Comparison of ENCODE assay signal across 26 cellular contexts in the genomic region with DNA sequence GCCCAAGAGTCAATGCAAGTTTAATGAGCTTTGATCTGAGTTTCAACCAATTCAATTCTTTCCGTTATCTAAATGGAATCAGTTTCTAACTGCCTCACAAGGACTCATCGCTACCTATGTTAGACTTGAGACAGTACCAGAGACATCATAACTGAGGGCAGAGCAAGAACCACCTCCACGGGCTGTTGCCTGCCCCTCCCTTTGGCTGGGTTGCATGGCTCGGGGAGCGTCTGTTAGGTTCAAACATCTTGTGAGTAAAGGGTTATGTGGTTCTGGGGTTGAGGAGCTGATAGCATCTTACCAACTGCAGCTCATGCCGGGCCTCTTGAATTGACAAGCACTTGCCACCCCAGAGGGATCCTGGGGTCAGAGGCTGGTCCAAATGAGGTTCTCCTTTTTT.
DNase-seq lines count a peak whose midpoint lies in the region; ATAC-seq lines count a peak whose summit lies in the region.
"Had no signal": no experiment of that assay in that cellular context is flagged by ENCODE, and none has a peak within 500 bp of the region (broad histone marks: within the 10 kb centered on the region; RNA-seq: fewer than 3 reads in every experiment).

No MANE protein-coding gene starts in this region.

- no peaks in the 10 kb centered on the region for H3K9me3 ChIP-seq in KOPT-K1 (ENCODE audit: insufficient read depth, low read length, poor library complexity, severe bottlenecking)
- no peaks in the 10 kb centered on the region for H3K9me3 ChIP-seq in trophoblast cell (ENCODE audit: insufficient read depth, low read depth, low read length)
- H3K9me3 ChIP-seq: BLaER1 treated with 17β-estradiol and CSF1 and Interleukin-3, amounts not matched to agents 10 nM and 100 nM; mucosa of descending colon; ovary; tibial nerve had no signal

- no peaks in the 10 kb centered on the region for H3K27me3 Mint-ChIP-seq in activated naive CD4-positive, alpha-beta T cell treated with anti-CD3 and anti-CD28 coated beads, Interleukin-2, amount 10 ng/mL, durations not matched to agents 7 days and 5 days
- H3K27me3 Mint-ChIP-seq in activated T-cell treated with anti-CD3 and anti-CD28 coated beads, Interleukin-2, amount 50 U/mL, for 4 hours (ENCODE audit: low read depth) = peaks cover 6% of the 10 kb centered on the region

- no peaks in the 10 kb centered on the region for H3K36me3 ChIP-seq in KOPT-K1 (ENCODE audit: insufficient read depth, low read length)
- no peaks in the 10 kb centered on the region for H3K36me3 ChIP-seq in trophoblast cell (ENCODE audit: control insufficient read depth in 1 of 2, insufficient read depth in 2 of 2, low read length in 2 of 2)
- H3K36me3 ChIP-seq: BLaER1 treated with 17β-estradiol and CSF1 and Interleukin-3, amounts not matched to agents 10 nM and 100 nM; ovary; tibial nerve; WERI-Rb-1 had no signal

- peak; percentile 67 to 79 for ATAC-seq in activated T-cell treated with anti-CD3 and anti-CD28 coated beads, Interleukin-2, amount 50 U/mL, for 4 hours
- ATAC-seq in GM18868 (IDR thresholded peaks at IDR 0.05; ENCODE audit: unreplicated experiment) = no peak
- ATAC-seq: GM12878, mucosa of descending colon, natural killer cell had no signal

- H3K27ac ChIP-seq in KOPT-K1 (ENCODE audit: low read depth, low read length, poor library complexity, severe bottlenecking) (peak overlapping the region; percentile 60), trophoblast cell (ENCODE audit: low read depth, low read length) (no peak overlapping the region)
- H3K27ac ChIP-seq: BLaER1 treated with 17β-estradiol and CSF1 and Interleukin-3, amounts not matched to agents 10 nM and 100 nM; coronary artery; ovary; tibial nerve; WERI-Rb-1 had no signal

- H3K4ac ChIP-seq in trophoblast cell (ENCODE audit: low read depth, low read length) = no peak overlapping the region

- H3K18ac ChIP-seq in trophoblast cell (ENCODE audit: low read length) = peak overlapping the region; percentile 39

- no peak overlapping the region for H2BK120ac ChIP-seq in trophoblast cell (ENCODE audit: insufficient read depth, low read length, poor library complexity)

- peak overlapping the region; percentile 28 for H2BK12ac ChIP-seq in trophoblast cell (ENCODE audit: low read length)

- H2AK5ac ChIP-seq in trophoblast cell (ENCODE audit: low read length) = no peak overlapping the region

- H3K9ac ChIP-seq in trophoblast cell (ENCODE audit: low read length) = no peak overlapping the region
- H3K9ac ChIP-seq: BLaER1 treated with 17β-estradiol and CSF1 and Interleukin-3, amounts not matched to agents 10 nM and 100 nM had no signal

- no peak overlapping the region for H3K4me2 ChIP-seq in trophoblast cell (ENCODE audit: low read length)
- H3K4me2 ChIP-seq: BLaER1 treated with 17β-estradiol and CSF1 and Interleukin-3, amounts not matched to agents 10 nM and 100 nM had no signal

- no peak overlapping the region for H4K12ac ChIP-seq in trophoblast cell (ENCODE audit: low read depth, low read length)

- no peak overlapping the region for H3K23ac ChIP-seq in trophoblast cell (ENCODE audit: low read length)

- no peak overlapping the region for H3K27ac Mint-ChIP-seq in activated naive CD4-positive, alpha-beta T cell treated with anti-CD3 and anti-CD28 coated beads, Interleukin-2, amount 10 ng/mL, durations not matched to agents 7 days and 5 days
- H3K27ac Mint-ChIP-seq: activated T-helper 1 cell treated with anti-CD3 and anti-CD28 coated beads, Interleukin-12 subunit alpha, Interleukin-12 subunit beta, Interleukin-2, Interleukin-4 antibody, amounts not matched to agents 30 ng/mL and 10 ng/mL and 1 ng/mL, durations not matched to agents 14 hours and 24 hours and 36 hours; natural killer cell had no signal

- WGBS in trophoblast cell (ENCODE audit: extremely low coverage, insufficient coverage, insufficient read length) = no CpG with 5 or more reads among the region's 6 CpGs

- no peaks in the 10 kb centered on the region for H3K36me3 Mint-ChIP-seq in activated naive CD4-positive, alpha-beta T cell treated with anti-CD3 and anti-CD28 coated beads, Interleukin-2, amount 10 ng/mL, durations not matched to agents 7 days and 5 days
- H3K36me3 Mint-ChIP-seq in activated T-cell treated with anti-CD3 and anti-CD28 coated beads, Interleukin-2, amount 50 U/mL, for 4 hours (ENCODE audit: insufficient read depth) = no peaks in the 10 kb centered on the region
- H3K36me3 Mint-ChIP-seq: natural killer cell had no signal

- H2AFZ ChIP-seq in trophoblast cell (ENCODE audit: insufficient read depth, low read length, poor library complexity) = no peak overlapping the region

- no peak overlapping the region for H2BK5ac ChIP-seq in trophoblast cell (ENCODE audit: low read depth, low read length, poor library complexity)

- CTCF ChIA-PET in activated naive CD4-positive, alpha-beta T cell treated with anti-CD3 and anti-CD28 coated beads, Interleukin-2, amount 10 ng/mL, durations not matched to agents 7 days and 5 days (lab: Charles Lee) = no interaction called here

- no peaks in the 10 kb centered on the region for H3K27me3 ChIP-seq in trophoblast cell (ENCODE audit: insufficient read depth, low read length)
- H3K27me3 ChIP-seq: BLaER1 treated with 17β-estradiol and CSF1 and Interleukin-3, amounts not matched to agents 10 nM and 100 nM; ovary; tibial nerve had no signal

- H3K14ac ChIP-seq in trophoblast cell (ENCODE audit: low read length) = peak overlapping the region; percentile 41

- peaks cover 0 to 3% of the 10 kb centered on the region in 2 experiments for H3K4me1 ChIP-seq in trophoblast cell (ENCODE audit: control insufficient read depth in 1 of 2, insufficient read depth in 2 of 2, low read length in 2 of 2)
- H3K4me1 ChIP-seq: BLaER1 treated with 17β-estradiol and CSF1 and Interleukin-3, amounts not matched to agents 10 nM and 100 nM had no signal

- no peak overlapping the region for H4K8ac ChIP-seq in trophoblast cell (ENCODE audit: low read depth, low read length)

- H3K4me1 Mint-ChIP-seq in activated naive CD4-positive, alpha-beta T cell treated with anti-CD3 and anti-CD28 coated beads, Interleukin-2, amount 10 ng/mL, durations not matched to agents 7 days and 5 days = no peaks in the 10 kb centered on the region
- H3K4me1 Mint-ChIP-seq in activated T-cell treated with anti-CD3 and anti-CD28 coated beads, Interleukin-2, amount 50 U/mL, for 4 hours (ENCODE audit: low read depth) = no peaks in the 10 kb centered on the region
- H3K4me1 Mint-ChIP-seq: natural killer cell had no signal

- no peaks in the 10 kb centered on the region for H3K9me3 Mint-ChIP-seq in activated naive CD4-positive, alpha-beta T cell treated with anti-CD3 and anti-CD28 coated beads, Interleukin-2, amount 10 ng/mL, durations not matched to agents 7 days and 5 days
- H3K9me3 Mint-ChIP-seq in activated T-cell treated with anti-CD3 and anti-CD28 coated beads, Interleukin-2, amount 50 U/mL, for 4 hours = no peaks in the 10 kb centered on the region
- H3K9me3 Mint-ChIP-seq: activated T-helper 1 cell treated with anti-CD3 and anti-CD28 coated beads, Interleukin-12 subunit alpha, Interleukin-12 subunit beta, Interleukin-2, Interleukin-4 antibody, amounts not matched to agents 30 ng/mL and 10 ng/mL and 1 ng/mL, durations not matched to agents 14 hours and 24 hours and 36 hours; natural killer cell had no signal

- H3K79me1 ChIP-seq in trophoblast cell (ENCODE audit: low read length) = peaks cover 4% of the 10 kb centered on the region

- no peaks in the 10 kb centered on the region for H3K79me2 ChIP-seq in trophoblast cell (ENCODE audit: control insufficient read depth, insufficient read depth, low read length, poor library complexity)

- DNase-seq in activated naive CD4-positive, alpha-beta T cell treated with Interleukin-2 at 50 U/mL for 16 hours = peak; percentile 9
- DNase-seq in activated naive CD4-positive, alpha-beta T cell treated with anti-CD3 and anti-CD28 coated beads, Interleukin-2, amount 10 ng/mL, durations not matched to agents 7 days and 5 days = no peak
- DNase-seq in activated T-cell treated with anti-CD3 and anti-CD28 coated beads, Interleukin-2, amount 50 U/mL, for 4 hours = no peak
- DNase-seq in trophoblast cell (no peak), NCI-H69 (lab: John Stamatoyannopoulos, UW) (no peak)
- DNase-seq: DMS153; effector CD8-positive, alpha-beta T cell; hypothalamus; left cardiac atrium; mucosa of descending colon; natural killer cell; NCI-H1092 treated with DMSO at 0.1 percent for 48 hours; NCI-H187; NCI-H446 treated with DMSO at 0.1 percent for 48 hours; ovary; SIG-M5; SW 1271; T1000; WERI-Rb-1 had no signal

- H3K4me3 Mint-ChIP-seq in activated naive CD4-positive, alpha-beta T cell treated with anti-CD3 and anti-CD28 coated beads, Interleukin-2, amount 10 ng/mL, durations not matched to agents 7 days and 5 days = no peak overlapping the region
- no peak overlapping the region for H3K4me3 Mint-ChIP-seq in activated T-cell treated with anti-CD3 and anti-CD28 coated beads, Interleukin-2, amount 50 U/mL, for 4 hours
- H3K4me3 Mint-ChIP-seq: activated T-helper 1 cell treated with anti-CD3 and anti-CD28 coated beads, Interleukin-12 subunit alpha, Interleukin-12 subunit beta, Interleukin-2, Interleukin-4 antibody, amounts not matched to agents 30 ng/mL and 10 ng/mL and 1 ng/mL, durations not matched to agents 14 hours and 24 hours and 36 hours; natural killer cell had no signal

- peak overlapping the region; percentile 21 for H4K91ac ChIP-seq in trophoblast cell (ENCODE audit: low read depth, low read length)

- no peak overlapping the region for H3K4me3 ChIP-seq in trophoblast cell (ENCODE audit: low read depth, low read length)
- H3K4me3 ChIP-seq: BLaER1 treated with 17β-estradiol and CSF1 and Interleukin-3, amounts not matched to agents 10 nM and 100 nM; coronary artery; GM12878; mucosa of descending colon; ovary; tibial nerve had no signal
